19 cellular contexts compared by ENCODE assay signal in genomic region chr1:229648406-229648805, GRCh38. TPM values are rescaled to one million over a fixed set of nuclear protein-coding genes. Genes with fewer than 3 reads are reported as not detected.
DNase-seq lines count a peak whose midpoint lies in the region; ATAC-seq, FAIRE-seq and TF ChIP-seq lines count a peak whose summit lies in the region.
"Had no signal": no experiment of that assay in that cellular context is flagged by ENCODE, and none has a peak within 500 bp of the region (broad histone marks: within the 10 kb centered on the region; RNA-seq: fewer than 3 reads in every experiment).

No MANE protein-coding gene starts in this region.

- no peak for TF ChIP-seq POLR2A in HepG2 (IDR thresholded peaks at IDR 0.05; ENCODE audit: insufficient read depth in 1 of 2, low read depth in 2 of 2, low read length in 2 of 2)
- no peak for TF ChIP-seq POLR2A in right lobe of liver (IDR thresholded peaks at IDR 0.05)

- H3K27me3 ChIP-seq in HepG2 (ENCODE audit: control insufficient read depth in 1 of 2, insufficient read depth in 2 of 2, low read length in 2 of 2) = no peaks in the 10 kb centered on the region
- H3K27me3 ChIP-seq in right lobe of liver = no peaks in the 10 kb centered on the region
- H3K27me3 ChIP-seq: BE2C, BLaER1 had no signal

- TF ChIP-seq EP300 in HepG2 (IDR thresholded peaks at IDR 0.05; ENCODE audit: low read depth in 2 of 2, low read length in 2 of 2) (no peak), HepG2 (CRISPR knock-in tag; IDR thresholded peaks at IDR 0.05; ENCODE audit: borderline replicate concordance) (no peak)

- in situ Hi-C loops in HepG2 (cut with HindIII; ENCODE audit: extremely low pct_ligation_motif_present, low pct_unique_long_range_greater_than_20kb) = no loop called here

- H3K9ac ChIP-seq in HepG2 (ENCODE audit: insufficient read depth, low read depth, low read length) = no peak overlapping the region
- H3K9ac ChIP-seq: BLaER1 had no signal

- TSS peak; percentile 29 for BruUV-seq in HepG2 (replicated peaks; lab: Mats Ljungman, UMichigan)

- no peak for DNase-seq in HepG2 (ENCODE audit: low spot score)
- no peak for DNase-seq in right lobe of liver
- no peak for DNase-seq in D721Med (ENCODE audit: insufficient read length, low spot score)
- no peak for DNase-seq in COLO829 (ENCODE audit: low spot score)
- DNase-seq in activated CD4-positive, alpha-beta T cell treated with anti-CD3 and anti-CD28 coated beads for 1 hour = no peak
- DNase-seq: 8988T; ACHN; BE2C; C1 segment of cervical spinal cord; CD4-positive, alpha-beta memory T cell; CD4-positive, CD25-positive, alpha-beta regulatory T cell; CD8-positive, alpha-beta memory T cell; DMS79 treated with DMSO at 0.1 percent for 48 hours; GF-D8 had no signal

- 97% methylated on average over 4 of the region's 4 CpGs for WGBS in HepG2 (ENCODE audit: low lambda C conversion rate)
- WGBS in right lobe of liver (ENCODE audit: insufficient coverage, low coverage, low lambda C conversion rate, missing lambda C conversion rate) = 94% methylated on average over 4 of the region's 4 CpGs

- H3K4me1 ChIP-seq in HepG2 (ENCODE audit: insufficient read depth, low read length) (no peaks in the 10 kb centered on the region), right lobe of liver (no peaks in the 10 kb centered on the region)
- H3K4me1 ChIP-seq: BE2C had no signal

- CTCF ChIA-PET in HepG2 (lab: Yijun Ruan, JAX; ENCODE audit: low intra/inter-chr PET ratio, low total read pairs) = no interaction called here

- no peaks in the 10 kb centered on the region for H3K9me3 ChIP-seq in HepG2 (ENCODE audit: low read length)
- no peaks in the 10 kb centered on the region for H3K9me3 ChIP-seq in right lobe of liver
- H3K9me3 ChIP-seq: BE2C, BLaER1 had no signal

- no peaks in the 10 kb centered on the region for H3K79me2 ChIP-seq in HepG2 (ENCODE audit: insufficient read depth, low read length)

- TF ChIP-seq CTCF in HepG2 (CRISPR knock-in tag; IDR thresholded peaks at IDR 0.05) (no peak), right lobe of liver (IDR thresholded peaks at IDR 0.05) (no peak), D721Med (IDR thresholded peaks at IDR 0.05; ENCODE audit: insufficient read depth, missing control alignments) (no peak)

- POLR2A ChIA-PET in HepG2 (lab: Yijun Ruan, JAX) = no interaction called here

- no peak overlapping the region for H3K4me2 ChIP-seq in HepG2 (ENCODE audit: low read depth, low read length)
- H3K4me2 ChIP-seq: BLaER1 had no signal

- ATAC-seq in HepG2 = no peak
- ATAC-seq in right lobe of liver = no peak

- H3K4me3 ChIP-seq in HepG2 (replicated peaks in 1 of 3; ENCODE audit: insufficient read depth in 1 of 3, low read depth in 2 of 3, low read length in 3 of 3) (no peak overlapping the region), right lobe of liver (no peak overlapping the region)
- H3K4me3 ChIP-seq: BLaER1 had no signal

- FAIRE-seq in HepG2 (lab: Jason Lieb, UNC) = no peak
- FAIRE-seq in D721Med (lab: Jason Lieb, UNC) = peak; percentile 58
- FAIRE-seq: A204.1, G401.6, GM12891, GM19239 had no signal

- TF ChIP-seq RAD21 in HepG2 (CRISPR knock-in tag; IDR thresholded peaks at IDR 0.05) = no peak

- H4K20me1 ChIP-seq in HepG2 (ENCODE audit: insufficient read depth, low read length) = no peaks in the 10 kb centered on the region

- no peak overlapping the region for H3K27ac ChIP-seq in HepG2 (ENCODE audit: extremely low read length, insufficient read depth, low read length)
- no peak overlapping the region for H3K27ac ChIP-seq in right lobe of liver
- H3K27ac ChIP-seq: BLaER1 had no signal

- intact Hi-C loops in HepG2 (cut with micrococcal nuclease; ENCODE audit: unreplicated experiment) = no loop called here
- intact Hi-C loops in right lobe of liver (cut with DNase I) = no loop called here

- no peak overlapping the region for H2AFZ ChIP-seq in HepG2 (ENCODE audit: low read length)

- H3K36me3 ChIP-seq in HepG2 (replicated peaks in 1 of 2; ENCODE audit: control insufficient read depth in 1 of 2, insufficient read depth in 2 of 2, low read length in 2 of 2) = peaks cover 34 to 83% of the 10 kb centered on the region in 2 experiments
- peaks cover 0 to 55% (median 23%) of the 10 kb centered on the region in 4 donors for H3K36me3 ChIP-seq in right lobe of liver

TF ChIP-seq in HepG2, 621 proteins besides CTCF, POLR2A, EP300 and RAD21:
- no peak for TF ChIP-seq ZSCAN30 (CRISPR knock-in tag; IDR thresholded peaks at IDR 0.05)
- TF ChIP-seq ZNF629 (CRISPR knock-in tag; conservative IDR thresholded peaks at IDR 0.05) = peak; percentile 68
TF ChIP-seq in HepG2: peak in this region for 1.

RNA-seq across cellular contexts. Expression of gene URB2, which starts 22.4 kb away (rescaled TPM):
- 17.6 and 17.9 TPM in 2 replicates for total RNA-seq in HepG2 (2016; rRNA removed; fragmentation: Illumina TruSeq; extraction: Trizol)
- 1.1 and 1.6 TPM in 2 replicates for total RNA-seq in HepG2 (2016; cell fraction: cytosol; rRNA removed; fragmentation: Illumina TruSeq; extraction: Trizol; ENCODE audit: low read depth)
- 17.2 and 17.6 TPM in 2 replicates for total RNA-seq in HepG2 (2016; cell fraction: insoluble cytoplasmic fraction; rRNA removed; fragmentation: Illumina TruSeq; extraction: Trizol)
- total RNA-seq in HepG2 (2016; cell fraction: membrane; rRNA removed; fragmentation: Illumina TruSeq; extraction: Trizol) = 4.1 and 4.2 TPM in 2 replicates
- 18.1 and 23.3 TPM in 2 replicates for total RNA-seq in HepG2 (2016; cell fraction: nucleus; rRNA removed; fragmentation: Illumina TruSeq; extraction: Trizol)
- polyA plus RNA-seq in HepG2 (2011; rRNA removed) = 3.9 and 4.0 TPM in 2 replicates
- 3.3 and 4.5 TPM in 2 replicates for polyA plus RNA-seq in HepG2 (2011; cell fraction: cytosol; rRNA removed)
- polyA plus RNA-seq in HepG2 (2011; cell fraction: nucleus; rRNA removed) = 5.7 and 6.2 TPM in 2 replicates
- polyA plus RNA-seq in HepG2 (2012) = 4.1 and 5.4 TPM in 2 replicates
- polyA plus RNA-seq in HepG2 (2016; cell fraction: cytosol; fragmentation: Illumina TruSeq; extraction: Trizol; ENCODE audit: low read depth) = 0.28 and 0.29 TPM in 2 replicates
- 8.1 and 9.3 TPM in 2 replicates for polyA plus RNA-seq in HepG2 (2016; cell fraction: insoluble cytoplasmic fraction; fragmentation: Illumina TruSeq; extraction: Trizol; ENCODE audit: low read depth)
- 0.63 and 0.86 TPM in 2 replicates for polyA plus RNA-seq in HepG2 (2016; cell fraction: membrane; fragmentation: Illumina TruSeq; extraction: Trizol; ENCODE audit: low read depth)
- 15.0 and 20.4 TPM in 2 replicates for polyA plus RNA-seq in HepG2 (2016; cell fraction: nucleus; fragmentation: Illumina TruSeq; extraction: Trizol; ENCODE audit: insufficient read depth, low read depth)
- polyA minus RNA-seq in HepG2 (2011; rRNA and poly(A)+ RNA removed; ENCODE audit: low replicate concordance) = 21.0 and 54.3 TPM in 2 replicates
- polyA minus RNA-seq in HepG2 (2011; cell fraction: cytosol; rRNA and poly(A)+ RNA removed) = 5.5 and 8.0 TPM in 2 replicates
- 20.3 and 25.4 TPM in 2 replicates for polyA minus RNA-seq in HepG2 (2011; cell fraction: nucleus; rRNA and poly(A)+ RNA removed)
- total RNA-seq in right lobe of liver = 1 to 10 TPM; 3.7 to 7.6 (median 3.9) TPM

RNA-seq across cellular contexts. Expression of gene TAF5L, which starts 22.5 kb away (rescaled TPM):
- total RNA-seq in HepG2 (2016; rRNA removed; fragmentation: Illumina TruSeq; extraction: Trizol) = 16.8 and 18.2 TPM in 2 replicates
- 3.1 and 3.3 TPM in 2 replicates for total RNA-seq in HepG2 (2016; cell fraction: cytosol; rRNA removed; fragmentation: Illumina TruSeq; extraction: Trizol; ENCODE audit: low read depth)
- total RNA-seq in HepG2 (2016; cell fraction: insoluble cytoplasmic fraction; rRNA removed; fragmentation: Illumina TruSeq; extraction: Trizol) = 16.0 and 19.8 TPM in 2 replicates
- 15.0 and 16.4 TPM in 2 replicates for total RNA-seq in HepG2 (2016; cell fraction: membrane; rRNA removed; fragmentation: Illumina TruSeq; extraction: Trizol)
- total RNA-seq in HepG2 (2016; cell fraction: nucleus; rRNA removed; fragmentation: Illumina TruSeq; extraction: Trizol) = 14.5 and 15.1 TPM in 2 replicates
- polyA plus RNA-seq in HepG2 (2011; rRNA removed) = 10.8 and 12.2 TPM in 2 replicates
- polyA plus RNA-seq in HepG2 (2011; cell fraction: cytosol; rRNA removed) = 9.5 and 9.7 TPM in 2 replicates
- 8.8 and 12.5 TPM in 2 replicates for polyA plus RNA-seq in HepG2 (2011; cell fraction: nucleus; rRNA removed)
- 7.0 and 7.1 TPM in 2 replicates for polyA plus RNA-seq in HepG2 (2012)
- 2.1 and 3.0 TPM in 2 replicates for polyA plus RNA-seq in HepG2 (2016; cell fraction: cytosol; fragmentation: Illumina TruSeq; extraction: Trizol; ENCODE audit: low read depth)
- polyA plus RNA-seq in HepG2 (2016; cell fraction: insoluble cytoplasmic fraction; fragmentation: Illumina TruSeq; extraction: Trizol; ENCODE audit: low read depth) = 15.3 and 17.3 TPM in 2 replicates
- polyA plus RNA-seq in HepG2 (2016; cell fraction: membrane; fragmentation: Illumina TruSeq; extraction: Trizol; ENCODE audit: low read depth) = 9.5 and 9.9 TPM in 2 replicates
- 18.4 and 20.6 TPM in 2 replicates for polyA plus RNA-seq in HepG2 (2016; cell fraction: nucleus; fragmentation: Illumina TruSeq; extraction: Trizol; ENCODE audit: insufficient read depth, low read depth)
- 27.2 and 62.1 TPM in 2 replicates for polyA minus RNA-seq in HepG2 (2011; rRNA and poly(A)+ RNA removed; ENCODE audit: low replicate concordance)
- 7.0 and 7.6 TPM in 2 replicates for polyA minus RNA-seq in HepG2 (2011; cell fraction: cytosol; rRNA and poly(A)+ RNA removed)
- 19.6 and 22.8 TPM in 2 replicates for polyA minus RNA-seq in HepG2 (2011; cell fraction: nucleus; rRNA and poly(A)+ RNA removed)
- total RNA-seq in right lobe of liver = 10 to 100 TPM in 3 of 6 experiments, 1 to 10 TPM in 3; 7.6 to 14.0 (median 9.9) TPM
